In the genomic region with DNA sequence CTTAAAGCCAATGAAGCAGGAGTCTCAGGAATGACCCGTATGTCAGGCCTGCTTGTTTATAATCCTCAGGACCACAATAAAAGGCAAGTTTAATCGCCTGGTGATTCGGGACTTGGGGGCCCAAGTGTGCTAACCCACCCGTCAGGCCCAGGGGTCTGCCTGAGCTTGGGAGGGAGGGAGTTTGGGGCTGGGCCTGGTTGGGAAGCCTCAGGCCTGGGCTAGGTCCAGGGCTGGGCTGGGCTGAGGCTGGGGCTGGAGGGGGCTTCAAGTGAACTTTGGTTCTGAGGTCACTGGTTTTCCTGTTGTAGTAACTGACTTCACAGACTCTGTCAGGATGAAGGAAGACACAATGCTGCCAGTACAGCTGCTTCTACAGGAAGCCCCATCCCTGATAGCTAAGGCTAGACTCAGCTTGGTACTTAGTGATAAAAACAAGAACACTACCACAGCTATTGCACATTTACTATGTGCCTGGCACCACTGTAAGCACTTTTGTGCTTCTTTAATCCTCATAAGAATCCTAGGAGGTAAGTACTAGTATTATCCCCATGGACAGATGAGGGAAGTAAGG, we compare ENCODE assay signal across 13 cellular contexts.
A peak's percentile ranks its signal among the peaks of the same experiment; 100 is the strongest.
DNase-seq lines count a peak whose midpoint lies in the region; ATAC-seq and TF ChIP-seq lines count a peak whose summit lies in the region.
"Had no signal": no experiment of that assay in that cellular context is flagged by ENCODE, and none has a peak within 500 bp of the region (broad histone marks: within the 10 kb centered on the region; RNA-seq: fewer than 3 reads in every experiment).

No MANE protein-coding gene starts in this region.

- no peak overlapping the region for H3K9ac ChIP-seq in H9 (ENCODE audit: extremely low read depth, insufficient read length, low read length)

- no peak overlapping the region for H2BK20ac ChIP-seq in H9 (ENCODE audit: low read depth, low read length, poor library complexity, severe bottlenecking)

- H3K27ac ChIP-seq in CD4-positive, CD25-positive, alpha-beta regulatory T cell (ENCODE audit: insufficient read depth, low read length, poor library complexity, severe bottlenecking), result no peak overlapping the region
- no peak overlapping the region for H3K27ac ChIP-seq in H9 (ENCODE audit: insufficient read length, low read depth, low read length)
- H3K27ac ChIP-seq: tibial nerve had no signal

- H4K8ac ChIP-seq in H9 (replicated peaks; ENCODE audit: insufficient read length, low read depth, low read length), result no peak overlapping the region

- no peak overlapping the region for H3K14ac ChIP-seq in H9 (ENCODE audit: insufficient read depth, low read length)

- H3K9me3 Mint-ChIP-seq in CD4-positive, CD25-positive, alpha-beta regulatory T cell, result no peaks in the 10 kb centered on the region
- no peaks in the 10 kb centered on the region for H3K9me3 Mint-ChIP-seq in H9
- H3K9me3 Mint-ChIP-seq in WTC11, result no peaks in the 10 kb centered on the region
- H3K9me3 Mint-ChIP-seq: activated naive CD4-positive, alpha-beta T cell treated with anti-CD3 and anti-CD28 coated beads for 36 hours had no signal

- peaks cover 15% of the 10 kb centered on the region for H3K27me3 Mint-ChIP-seq in CD4-positive, CD25-positive, alpha-beta regulatory T cell
- H3K27me3 Mint-ChIP-seq in H9 (ENCODE audit: low read depth) (no peaks in the 10 kb centered on the region; the same call in 1 of the 2 replicates), WTC11 (ENCODE audit: low read depth) (no peaks in the 10 kb centered on the region)

- H3K4me3 Mint-ChIP-seq in CD4-positive, CD25-positive, alpha-beta regulatory T cell, result no peak overlapping the region
- H3K4me3 Mint-ChIP-seq in H9, result no peak overlapping the region
- H3K4me3 Mint-ChIP-seq in WTC11, result no peak overlapping the region
- H3K4me3 Mint-ChIP-seq: activated naive CD4-positive, alpha-beta T cell treated with anti-CD3 and anti-CD28 coated beads for 36 hours had no signal

- no peak overlapping the region for H3K4me3 ChIP-seq in CD4-positive, CD25-positive, alpha-beta regulatory T cell (ENCODE audit: low read depth, low read length)
- H3K4me3 ChIP-seq: MG63, mucosa of descending colon, tibial nerve had no signal

- no peaks in the 10 kb centered on the region for H3K79me1 ChIP-seq in H9 (ENCODE audit: insufficient read depth, low read depth, low read length, poor library complexity, severe bottlenecking)

- H3K18ac ChIP-seq in H9 (ENCODE audit: insufficient read length, low read depth, low read length), result no peak overlapping the region

- H3K36me3 ChIP-seq in CD4-positive, CD25-positive, alpha-beta regulatory T cell (ENCODE audit: control insufficient read depth, insufficient read depth, low read length), result no peaks in the 10 kb centered on the region
- H3K36me3 ChIP-seq: MG63, tibial nerve had no signal

- no peaks in the 10 kb centered on the region for H3K23me2 ChIP-seq in H9 (ENCODE audit: insufficient read length, low read depth, low read length, poor library complexity, severe bottlenecking)

- no peak overlapping the region for H2BK15ac ChIP-seq in H9 (ENCODE audit: low read depth, low read length)

- no peaks in the 10 kb centered on the region for H3K9me3 ChIP-seq in CD4-positive, CD25-positive, alpha-beta regulatory T cell (ENCODE audit: control insufficient read depth in 2 of 2, low read length in 2 of 2)
- H3K9me3 ChIP-seq in H9 (ENCODE audit: control insufficient read depth, low read depth, low read length), result no peaks in the 10 kb centered on the region
- H3K9me3 ChIP-seq: MG63, mucosa of descending colon, tibial nerve had no signal

- H2AK5ac ChIP-seq in H9 (ENCODE audit: insufficient read length, low read length), result no peak overlapping the region

- no peak overlapping the region for H3K4ac ChIP-seq in H9 (ENCODE audit: low read depth, low read length)

- H3K4me1 Mint-ChIP-seq in CD4-positive, CD25-positive, alpha-beta regulatory T cell, result peaks cover 0 to 6% (median 4%) of the 10 kb centered on the region in 4 donors
- H3K4me1 Mint-ChIP-seq in H9, result peaks cover 2 to 3% of the 10 kb centered on the region in 2 experiments; a peak in 3 of 4 replicates
- peaks cover 3% of the 10 kb centered on the region; the same call in 1 of the 2 replicates for H3K4me1 Mint-ChIP-seq in WTC11

- H3K27me3 ChIP-seq in CD4-positive, CD25-positive, alpha-beta regulatory T cell (ENCODE audit: control insufficient read depth, insufficient read depth, low read length), result no peaks in the 10 kb centered on the region
- no peaks in the 10 kb centered on the region for H3K27me3 ChIP-seq in H9 (ENCODE audit: insufficient read depth, low read length)
- H3K27me3 ChIP-seq: MG63, tibial nerve had no signal

- H2AFZ ChIP-seq in H9 (ENCODE audit: low read length), result no peak overlapping the region

- no peaks in the 10 kb centered on the region for H3K36me3 Mint-ChIP-seq in CD4-positive, CD25-positive, alpha-beta regulatory T cell
- H3K36me3 Mint-ChIP-seq in H9 (ENCODE audit: insufficient read depth in 1 of 3, low read depth in 3 of 3) (no peaks in the 10 kb centered on the region), WTC11 (no peaks in the 10 kb centered on the region)

- no peak overlapping the region for H3K23ac ChIP-seq in H9 (ENCODE audit: insufficient read length, low read depth, low read length)

- H4K91ac ChIP-seq in H9 (ENCODE audit: insufficient read length, low read depth, low read length), result no peak overlapping the region

- H2BK5ac ChIP-seq in H9 (ENCODE audit: insufficient read length, low read length), result no peak overlapping the region

- TF ChIP-seq CTCF in H9 (conservative IDR thresholded peaks at IDR 0.05) (no peak), WTC11 (IDR thresholded peaks at IDR 0.05) (no peak; the same call in 1 of the 2 replicates)

- no CpG with 5 or more reads among the region's 4 CpGs for WGBS in H9 (ENCODE audit: extremely low coverage, insufficient read length, low lambda C conversion rate)

- no peak overlapping the region for H2BK120ac ChIP-seq in H9 (ENCODE audit: low read depth, low read length, poor library complexity, severe bottlenecking)

- no peak overlapping the region for H3T11ph ChIP-seq in H9 (ENCODE audit: low read length)

- peak overlapping the region; percentile 10 for H2BK12ac ChIP-seq in H9 (ENCODE audit: insufficient read length, low read depth, low read length)

- no peaks in the 10 kb centered on the region for H3K4me1 ChIP-seq in CD4-positive, CD25-positive, alpha-beta regulatory T cell (ENCODE audit: control insufficient read depth, insufficient read depth, low read length, poor library complexity, severe bottlenecking)
- no peaks in the 10 kb centered on the region for H3K4me1 ChIP-seq in H9 (ENCODE audit: insufficient read depth, low read length)

- no peaks in the 10 kb centered on the region for H3K79me2 ChIP-seq in H9 (ENCODE audit: insufficient read depth, low read length)

- H3K56ac ChIP-seq in H9 (ENCODE audit: insufficient read length, low read depth, low read length), result no peak overlapping the region

- DNase-seq in CD4-positive, CD25-positive, alpha-beta regulatory T cell, result no peak
- DNase-seq in H9, result peak; percentile 27
- no peak for DNase-seq in WTC11 (ENCODE audit: low spot score)
- peak; percentile 37 for DNase-seq in retina
- DNase-seq in GM19238 (ENCODE audit: insufficient read length, low spot score), result no peak
- no peak for DNase-seq in GM03348 (ENCODE audit: low spot score)
- DNase-seq in DMS79 treated with DMSO at 0.1 percent for 48 hours (lab: John Stamatoyannopoulos, UW), result no peak
- DNase-seq: NK-92 treated with Interleukin-12 subunit alpha and Interleukin-12 subunit beta, amount 100 ng/mL, for 24 hours had no signal

- no peaks in the 10 kb centered on the region for H4K20me1 ChIP-seq in H9 (ENCODE audit: control insufficient read depth, insufficient read depth, insufficient read length)

- CTCF ChIA-PET in WTC11 (lab: Charles Lee), result interaction anchor here (0.7 to 4.7 kb wide), 22 partner anchors 8 to 770 kb away, joined by 3 to 57 read pairs (median 6); no protein-coding TSS in a partner anchor

- H4K5ac ChIP-seq in H9 (ENCODE audit: insufficient read length, low read depth, low read length), result no peak overlapping the region

- POLR2A ChIA-PET in WTC11 (lab: Charles Lee), result no interaction called here

- no peak overlapping the region for H3K4me2 ChIP-seq in H9 (ENCODE audit: insufficient read depth, insufficient read length, low read length)

- no peak for ATAC-seq in CD4-positive, CD25-positive, alpha-beta regulatory T cell (ENCODE audit: low read depth in 2 of 2)
- ATAC-seq in WTC11 (peak; percentile 51), HG03025 (IDR thresholded peaks at IDR 0.05; ENCODE audit: low FRiP score, unreplicated experiment) (no peak)

- H3K27ac Mint-ChIP-seq in CD4-positive, CD25-positive, alpha-beta regulatory T cell, result peak overlapping the region in 2 of 3 donors; percentile 56 to 74
- H3K27ac Mint-ChIP-seq in H9, result no peak overlapping the region
- H3K27ac Mint-ChIP-seq in WTC11, result no peak overlapping the region
- H3K27ac Mint-ChIP-seq: activated naive CD4-positive, alpha-beta T cell treated with anti-CD3 and anti-CD28 coated beads for 36 hours had no signal

TF ChIP-seq in WTC11, 78 proteins besides CTCF, POLR2A, EP300 and RAD21 (continues in another document):
- TF ChIP-seq, protein P1, sequence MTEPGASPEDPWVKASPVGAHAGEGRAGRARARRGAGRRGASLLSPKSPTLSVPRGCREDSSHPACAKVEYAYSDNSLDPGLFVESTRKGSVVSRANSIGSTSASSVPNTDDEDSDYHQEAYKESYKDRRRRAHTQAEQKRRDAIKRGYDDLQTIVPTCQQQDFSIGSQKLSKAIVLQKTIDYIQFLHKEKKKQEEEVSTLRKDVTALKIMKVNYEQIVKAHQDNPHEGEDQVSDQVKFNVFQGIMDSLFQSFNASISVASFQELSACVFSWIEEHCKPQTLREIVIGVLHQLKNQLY (CRISPR knock-in tag; IDR thresholded peaks at IDR 0.05), result no peak
- no peak for TF ChIP-seq JUN (CRISPR knock-in tag; IDR thresholded peaks at IDR 0.05)
- TF ChIP-seq ELF4 (CRISPR knock-in tag; IDR thresholded peaks at IDR 0.05; ENCODE audit: low read depth), result no peak
- TF ChIP-seq, protein P2, sequence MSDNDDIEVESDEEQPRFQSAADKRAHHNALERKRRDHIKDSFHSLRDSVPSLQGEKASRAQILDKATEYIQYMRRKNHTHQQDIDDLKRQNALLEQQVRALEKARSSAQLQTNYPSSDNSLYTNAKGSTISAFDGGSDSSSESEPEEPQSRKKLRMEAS (CRISPR knock-in tag; IDR thresholded peaks at IDR 0.05), result no peak
- TF ChIP-seq ESRRA (CRISPR knock-in tag; IDR thresholded peaks at IDR 0.05; ENCODE audit: borderline replicate concordance), result no peak

Comparison
In these comparisons a context has a peak if more than half of its experiments do, and no peak if none do; other contexts are left out.
1. DNase-seq: peak in H9 (single experiment) and retina (single experiment); none in CD4-positive, CD25-positive, alpha-beta regulatory T cell (0 of 3), WTC11 (single experiment), GM19238 (single experiment), GM03348 (single experiment) and DMS79 treated with DMSO at 0.1 percent for 48 hours (single experiment).
2. H3K27ac Mint-ChIP-seq: peak in CD4-positive, CD25-positive, alpha-beta regulatory T cell (2 of 3); none in H9 (0 of 3) and WTC11 (single experiment).